In genomic region chr3:72186485-72186864, GRCh38 we compare ENCODE assay signal across 1 cellular context.
TF ChIP-seq lines count a peak whose summit lies in the region.

No MANE protein-coding gene starts in this region.

TF ChIP-seq in HepG2, 621 proteins besides CTCF, POLR2A, EP300 and RAD21 (continued from another document):
- TF ChIP-seq HIC2 (CRISPR knock-in tag; IDR thresholded peaks at IDR 0.05; ENCODE audit: low read depth) (no peak), ZNF468 (CRISPR knock-in tag; IDR thresholded peaks at IDR 0.05) (no peak), POLR2AphosphoS5 (IDR thresholded peaks at IDR 0.05; ENCODE audit: low read depth, low read length) (no peak), ZNF382 (CRISPR knock-in tag; IDR thresholded peaks at IDR 0.05; ENCODE audit: borderline replicate concordance) (no peak), POLR2AphosphoS2 (IDR thresholded peaks at IDR 0.05; ENCODE audit: low read depth, low read length) (no peak), ISX (CRISPR knock-in tag; conservative IDR thresholded peaks at IDR 0.05) (no peak), ZSCAN22 (CRISPR knock-in tag; IDR thresholded peaks at IDR 0.05) (no peak), ZNF552 (CRISPR knock-in tag; IDR thresholded peaks at IDR 0.05; ENCODE audit: borderline replicate concordance) (no peak), ZNF570 (CRISPR knock-in tag; IDR thresholded peaks at IDR 0.05; ENCODE audit: borderline replicate concordance) (no peak), ZNF782 (CRISPR knock-in tag; IDR thresholded peaks at IDR 0.05; ENCODE audit: borderline replicate concordance) (no peak), NFRKB (IDR thresholded peaks at IDR 0.05) (no peak), ZBTB14 (CRISPR knock-in tag; IDR thresholded peaks at IDR 0.05) (no peak), ZNF709 (CRISPR knock-in tag; IDR thresholded peaks at IDR 0.05) (no peak), ZNF484 (CRISPR knock-in tag; IDR thresholded peaks at IDR 0.05; ENCODE audit: borderline replicate concordance, low read depth) (no peak), RARA (CRISPR knock-in tag; IDR thresholded peaks at IDR 0.05) (no peak), XRCC5 (optimal IDR thresholded peaks at IDR 0.05; ENCODE audit: low read length) (no peak)
